Comparison of ENCODE assay signal across 9 cellular contexts in genomic region chrX:13223868-13224555, GRCh38.
DNase-seq lines count a peak whose midpoint lies in the region; ATAC-seq and TF ChIP-seq lines count a peak whose summit lies in the region.
"Had no signal": no experiment of that assay in that cellular context is flagged by ENCODE, and none has a peak within 500 bp of the region (broad histone marks: within the 10 kb centered on the region; RNA-seq: fewer than 3 reads in every experiment).

No MANE protein-coding gene starts in this region.

- no peak overlapping the region for H3K4me3 ChIP-seq in Peyer's patch
- H3K4me3 ChIP-seq: gastrocnemius medialis had no signal

- TF ChIP-seq CTCF in Peyer's patch (IDR thresholded peaks at IDR 0.05), result no peak

- no peaks in the 10 kb centered on the region for H3K4me1 ChIP-seq in Peyer's patch
- H3K4me1 ChIP-seq: gastrocnemius medialis had no signal

- ATAC-seq in GM18907 (IDR thresholded peaks at IDR 0.05; ENCODE audit: unreplicated experiment), result no peak

- H3K27me3 ChIP-seq in Peyer's patch, result no peaks in the 10 kb centered on the region
- H3K27me3 ChIP-seq: gastrocnemius medialis had no signal

- H3K36me3 ChIP-seq in Peyer's patch, result no peaks in the 10 kb centered on the region
- H3K36me3 ChIP-seq: gastrocnemius medialis had no signal

- no peak overlapping the region for H3K27ac Mint-ChIP-seq in activated naive CD8-positive, alpha-beta T cell treated with anti-CD3 and anti-CD28 coated beads for 36 hours

- no peaks in the 10 kb centered on the region for H3K4me1 Mint-ChIP-seq in activated naive CD8-positive, alpha-beta T cell treated with anti-CD3 and anti-CD28 coated beads for 36 hours

- no peaks in the 10 kb centered on the region for H3K9me3 ChIP-seq in Peyer's patch
- H3K9me3 ChIP-seq: gastrocnemius medialis had no signal

- H3K27ac ChIP-seq in epithelial cell of prostate, result peak overlapping the region; percentile 48
- H3K27ac ChIP-seq in Peyer's patch, result no peak overlapping the region
- H3K27ac ChIP-seq: gastrocnemius medialis had no signal

- DNase-seq in GM04503 (ENCODE audit: low read depth), result peak; percentile 67
- DNase-seq in NCI-H460 (ENCODE audit: extremely low read depth, low read depth), result peak; percentile 14
- DNase-seq in epithelial cell of prostate (ENCODE audit: low read depth, low spot score), result peak; percentile 52
- peak; percentile 87 for DNase-seq in non-pigmented ciliary epithelial cell (ENCODE audit: low read depth)
- DNase-seq in Peyer's patch, result no peak
- DNase-seq in activated naive CD8-positive, alpha-beta T cell treated with anti-CD3 and anti-CD28 coated beads for 36 hours, result no peak
- no peak for DNase-seq in midbrain (lab: John Stamatoyannopoulos, UW)
- DNase-seq: gastrocnemius medialis had no signal

- H3K27me3 Mint-ChIP-seq in activated naive CD8-positive, alpha-beta T cell treated with anti-CD3 and anti-CD28 coated beads for 36 hours, result no peaks in the 10 kb centered on the region

- no peaks in the 10 kb centered on the region for H3K36me3 Mint-ChIP-seq in activated naive CD8-positive, alpha-beta T cell treated with anti-CD3 and anti-CD28 coated beads for 36 hours

- H3K4me3 Mint-ChIP-seq in activated naive CD8-positive, alpha-beta T cell treated with anti-CD3 and anti-CD28 coated beads for 36 hours, result no peak overlapping the region

- no peaks in the 10 kb centered on the region for H3K9me3 Mint-ChIP-seq in activated naive CD8-positive, alpha-beta T cell treated with anti-CD3 and anti-CD28 coated beads for 36 hours

- no peak for TF ChIP-seq POLR2A in Peyer's patch (IDR thresholded peaks at IDR 0.05)

Comparison
In these comparisons a context has a peak if more than half of its experiments do, and no peak if none do; other contexts are left out.
1. DNase-seq: peak in GM04503 (single experiment), NCI-H460 (single experiment), epithelial cell of prostate (single experiment) and non-pigmented ciliary epithelial cell (single experiment); none in Peyer's patch (0 of 3), activated naive CD8-positive, alpha-beta T cell treated with anti-CD3 and anti-CD28 coated beads for 36 hours (single experiment) and midbrain (single experiment).